25 cellular contexts compared by ENCODE assay signal in the genomic region with DNA sequence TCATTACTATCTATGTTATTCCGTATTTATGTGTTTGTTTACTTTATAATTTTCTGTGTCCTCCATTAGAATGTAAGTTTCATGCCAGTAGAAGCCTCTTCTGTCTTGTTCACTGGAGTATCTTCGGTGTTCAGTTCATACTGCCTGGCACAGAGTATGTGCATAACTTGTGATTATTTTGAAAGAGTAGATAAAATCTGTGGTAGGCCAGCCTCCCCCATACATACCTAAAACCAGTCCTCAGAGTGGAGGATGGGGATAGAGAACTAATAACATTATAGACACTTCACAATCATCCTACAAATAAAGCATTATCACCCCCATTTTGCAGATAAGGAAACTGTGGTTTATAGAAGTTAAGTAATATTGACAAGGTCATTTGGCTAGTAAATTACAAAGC. TPM values are rescaled to one million over a fixed set of nuclear protein-coding genes. Genes with fewer than 3 reads are reported as not detected.
DNase-seq lines count a peak whose midpoint lies in the region; ATAC-seq, FAIRE-seq and TF ChIP-seq lines count a peak whose summit lies in the region.
"Had no signal": no experiment of that assay in that cellular context is flagged by ENCODE, and none has a peak within 500 bp of the region (broad histone marks: within the 10 kb centered on the region; RNA-seq: fewer than 3 reads in every experiment).

No MANE protein-coding gene starts in this region.

- TF ChIP-seq CTCF in AG10803 (conservative IDR thresholded peaks at IDR 0.05; ENCODE audit: low read length), result no peak
- no peak for TF ChIP-seq CTCF in HFFc6 (IDR thresholded peaks at IDR 0.05)
- no peak for TF ChIP-seq CTCF in fibroblast of villous mesenchyme (IDR thresholded peaks at IDR 0.05; ENCODE audit: insufficient read depth, low read depth, low read length)
- no peak for TF ChIP-seq CTCF in upper lobe of left lung (IDR thresholded peaks at IDR 0.05)

- H3K27me3 ChIP-seq in adipocyte (replicated peaks; ENCODE audit: control insufficient read depth, insufficient read depth, low read length), result no peaks in the 10 kb centered on the region
- no peaks in the 10 kb centered on the region for H3K27me3 ChIP-seq in upper lobe of left lung

- H3K9ac ChIP-seq in adipocyte (ENCODE audit: low read length), result no peak overlapping the region

- no peak for ATAC-seq in upper lobe of left lung (ENCODE audit: low FRiP score in 2 of 2)

- DNase-seq in AG10803 (ENCODE audit: low read depth) (peak; percentile 21), HFFc6 (no peak), adipocyte (ENCODE audit: low read depth) (peak; percentile 60), fibroblast of villous mesenchyme (ENCODE audit: low read depth) (peak; percentile 33), H54 (ENCODE audit: insufficient read length, low spot score) (no peak), upper lobe of left lung (no peak), erythroblast (lab: John Stamatoyannopoulos, UW) (no peak)
- no peak for DNase-seq in activated CD8-positive, alpha-beta memory T cell treated with anti-CD3 and anti-CD28 coated beads, Interleukin-2, amount 50 U/mL, for 4 hours
- DNase-seq: C1 segment of cervical spinal cord; CD4-positive, alpha-beta memory T cell; COR-L47; DMS53; H7; Karpas-422; NCI-H1694; NCI-H2029 treated with DMSO at 0.1 percent for 48 hours; NCI-H226; NCI-H510A; NCI-H69; SHP77 had no signal

- H3K4me3 Mint-ChIP-seq in HFFc6, result peak overlapping the region; percentile 1
- H3K4me3 Mint-ChIP-seq: CD4-positive, alpha-beta memory T cell had no signal

- no peak for TF ChIP-seq EP300 in upper lobe of left lung (IDR thresholded peaks at IDR 0.05)

- no peak overlapping the region for H3K27ac ChIP-seq in upper lobe of left lung
- H3K27ac ChIP-seq: RWPE1 had no signal

- no peak for FAIRE-seq in H54 (lab: Jason Lieb, UNC)
- FAIRE-seq: A204.1, G401.6, GM12891 had no signal

- 74 to 80% methylated on average over 2 of the region's 2 CpGs for WGBS in upper lobe of left lung, 2 donors

- no peaks in the 10 kb centered on the region for H3K36me3 ChIP-seq in adipocyte (ENCODE audit: control insufficient read depth, insufficient read depth, low read length, severe bottlenecking)
- no peaks in the 10 kb centered on the region for H3K36me3 ChIP-seq in upper lobe of left lung

- no peaks in the 10 kb centered on the region; the same call in 1 of the 2 replicates for H3K27me3 Mint-ChIP-seq in HFFc6 (ENCODE audit: insufficient read depth)
- H3K27me3 Mint-ChIP-seq: CD4-positive, alpha-beta memory T cell had no signal

- H3K4me1 Mint-ChIP-seq in HFFc6 (ENCODE audit: low read depth), result peaks cover 29% of the 10 kb centered on the region

- peaks cover 6% of the 10 kb centered on the region for H3K9me3 Mint-ChIP-seq in HFFc6

- no peaks in the 10 kb centered on the region for H3K9me3 ChIP-seq in adipocyte (ENCODE audit: control insufficient read depth, low read length)
- no peaks in the 10 kb centered on the region for H3K9me3 ChIP-seq in upper lobe of left lung

- peak overlapping the region; percentile 25 for H3K27ac Mint-ChIP-seq in HFFc6
- H3K27ac Mint-ChIP-seq: CD4-positive, alpha-beta memory T cell had no signal

- peaks cover 10% of the 10 kb centered on the region; the same call in 1 of the 2 replicates for H3K36me3 Mint-ChIP-seq in HFFc6 (ENCODE audit: low read depth)

- TF ChIP-seq POLR2A in H54 (IDR thresholded peaks at IDR 0.05; ENCODE audit: low read depth, low read length), result no peak
- no peak for TF ChIP-seq POLR2A in upper lobe of left lung (IDR thresholded peaks at IDR 0.05)
- TF ChIP-seq POLR2A in erythroblast (IDR thresholded peaks at IDR 0.05; ENCODE audit: low read length), result no peak

- H3K4me1 ChIP-seq in adipocyte (ENCODE audit: control insufficient read depth, insufficient read depth, low read length) (peaks cover 8% of the 10 kb centered on the region), upper lobe of left lung (peaks cover 0 to 8% (median 3%) of the 10 kb centered on the region in 4 donors)

- H3K4me3 ChIP-seq in AG10803 (ENCODE audit: low read length), result no peak overlapping the region
- no peak overlapping the region for H3K4me3 ChIP-seq in adipocyte (ENCODE audit: low read length)
- H3K4me3 ChIP-seq in fibroblast of villous mesenchyme (ENCODE audit: low read depth, low read length), result no peak overlapping the region
- no peak overlapping the region for H3K4me3 ChIP-seq in upper lobe of left lung

RNA-seq across cellular contexts. Expression of gene VIM, which starts 28.0 kb away (rescaled TPM):
- over 10,000 TPM in 4 of 6 experiments, 1,000 to 10,000 TPM in 2; 9,623 to 12,540 (median 10,688) TPM for total RNA-seq in HFFc6 (2021; fragmentation: NEBNext Ultra II Directional; extraction: Animal tissue kit (Norgen Biotek cat#: 25700))
- total RNA-seq in fibroblast of villous mesenchyme (4,579 and 6,589 TPM in 2 replicates), upper lobe of left lung (1,000 to 10,000 TPM in 5 of 6 donors, 100 to 1,000 TPM in 1; 999 to 2,711 (median 1,731) TPM)
- total RNA-seq: HT-29 had no signal

RNA-seq across cellular contexts. Expression of gene TRDMT1, which starts 54.6 kb away (rescaled TPM):
- 10 to 100 TPM in 2 of 6 experiments, 1 to 10 TPM in 4; 6.8 to 13.0 (median 8.6) TPM for total RNA-seq in HFFc6 (2021; fragmentation: NEBNext Ultra II Directional; extraction: Animal tissue kit (Norgen Biotek cat#: 25700))
- 6.0 and 6.1 TPM in 2 replicates for total RNA-seq in fibroblast of villous mesenchyme
- 10 to 100 TPM in 2 of 6 donors, 1 to 10 TPM in 4; 5.8 to 22.0 (median 7.4) TPM for total RNA-seq in upper lobe of left lung

Comparison
In these comparisons a context has a peak if more than half of its experiments do, and no peak if none do; other contexts are left out.
1. DNase-seq: peak in AG10803 (single experiment), adipocyte (single experiment) and fibroblast of villous mesenchyme (single experiment); none in HFFc6 (single experiment), activated CD8-positive, alpha-beta memory T cell treated with anti-CD3 and anti-CD28 coated beads, Interleukin-2, amount 50 U/mL, for 4 hours (single experiment), H54 (single experiment), upper lobe of left lung (0 of 2) and erythroblast (0 of 2).